In genomic region chr12:93412389-93412788, GRCh38 we compare ENCODE assay signal across 7 cellular contexts. TPM values are rescaled to one million over a fixed set of nuclear protein-coding genes. Genes with fewer than 3 reads are reported as not detected.
DNase-seq lines count a peak whose midpoint lies in the region; ATAC-seq and TF ChIP-seq lines count a peak whose summit lies in the region.
"Not testable (repeated sequence)": the region's sequence is repeated elsewhere in the genome, so short reads cannot be mapped to it uniquely, and the experiment has no call there.

No MANE protein-coding gene starts in this region.

- DNase-seq in HFFc6; activated naive CD4-positive, alpha-beta T cell treated with anti-CD3 and anti-CD28 coated beads, Interleukin-2, amount 10 ng/mL, durations not matched to agents 7 days and 5 days; central memory CD8-positive, alpha-beta T cell (ENCODE audit: low spot score in 2 of 2); nephron progenitor cell: not testable (repeated sequence)
- DNase-seq in kidney tubule cell (ENCODE audit: low spot score): peak; percentile 17

- H3K9me3 Mint-ChIP-seq in HFFc6; activated naive CD4-positive, alpha-beta T cell treated with anti-CD3 and anti-CD28 coated beads, Interleukin-2, amount 10 ng/mL, durations not matched to agents 7 days and 5 days; central memory CD8-positive, alpha-beta T cell; nephron progenitor cell; stimulated activated naive CD8-positive, alpha-beta T cell treated with anti-CD3 and anti-CD28 coated beads, Interleukin-15, Interleukin-2, amounts not matched to agents 100 ng/mL and 50 ng/mL, for 24 hours: not testable (repeated sequence)

- H3K4me1 Mint-ChIP-seq in HFFc6 (ENCODE audit: low read depth) (peaks cover 81% of the 10 kb centered on the region), nephron progenitor cell (peaks cover 20% of the 10 kb centered on the region)
- peaks cover 62% of the 10 kb centered on the region for H3K4me1 Mint-ChIP-seq in activated naive CD4-positive, alpha-beta T cell treated with anti-CD3 and anti-CD28 coated beads, Interleukin-2, amount 10 ng/mL, durations not matched to agents 7 days and 5 days
- peaks cover 55% of the 10 kb centered on the region for H3K4me1 Mint-ChIP-seq in central memory CD8-positive, alpha-beta T cell
- peaks cover 94% of the 10 kb centered on the region for H3K4me1 Mint-ChIP-seq in stimulated activated naive CD8-positive, alpha-beta T cell treated with anti-CD3 and anti-CD28 coated beads, Interleukin-15, Interleukin-2, amounts not matched to agents 100 ng/mL and 50 ng/mL, for 24 hours (ENCODE audit: low read depth)

- H3K27ac ChIP-seq in VCaP: peak overlapping the region; percentile 51

- H3K4me3 Mint-ChIP-seq in HFFc6; activated naive CD4-positive, alpha-beta T cell treated with anti-CD3 and anti-CD28 coated beads, Interleukin-2, amount 10 ng/mL, durations not matched to agents 7 days and 5 days; central memory CD8-positive, alpha-beta T cell; nephron progenitor cell; stimulated activated naive CD8-positive, alpha-beta T cell treated with anti-CD3 and anti-CD28 coated beads, Interleukin-15, Interleukin-2, amounts not matched to agents 100 ng/mL and 50 ng/mL, for 24 hours: not testable (repeated sequence)

- H3K27ac Mint-ChIP-seq in HFFc6: peak overlapping the region; percentile 32
- peak overlapping the region; percentile 67 for H3K27ac Mint-ChIP-seq in activated naive CD4-positive, alpha-beta T cell treated with anti-CD3 and anti-CD28 coated beads, Interleukin-2, amount 10 ng/mL, durations not matched to agents 7 days and 5 days
- peak overlapping the region; percentile 7 for H3K27ac Mint-ChIP-seq in central memory CD8-positive, alpha-beta T cell (ENCODE audit: low read depth)
- H3K27ac Mint-ChIP-seq in nephron progenitor cell: peak overlapping the region; percentile 98
- peak overlapping the region; percentile 66 for H3K27ac Mint-ChIP-seq in stimulated activated naive CD8-positive, alpha-beta T cell treated with anti-CD3 and anti-CD28 coated beads, Interleukin-15, Interleukin-2, amounts not matched to agents 100 ng/mL and 50 ng/mL, for 24 hours

- not testable (repeated sequence) for ATAC-seq in central memory CD8-positive, alpha-beta T cell (replicated peaks; ENCODE audit: extremely low read depth, poor library complexity, severe bottlenecking)

- not testable (repeated sequence) for H3K27me3 Mint-ChIP-seq in HFFc6 (ENCODE audit: insufficient read depth); activated naive CD4-positive, alpha-beta T cell treated with anti-CD3 and anti-CD28 coated beads, Interleukin-2, amount 10 ng/mL, durations not matched to agents 7 days and 5 days; central memory CD8-positive, alpha-beta T cell; nephron progenitor cell (ENCODE audit: low read depth, poor library complexity); stimulated activated naive CD8-positive, alpha-beta T cell treated with anti-CD3 and anti-CD28 coated beads, Interleukin-15, Interleukin-2, amounts not matched to agents 100 ng/mL and 50 ng/mL, for 24 hours

- TF ChIP-seq CTCF in HFFc6 (IDR thresholded peaks at IDR 0.05); VCaP (conservative IDR thresholded peaks at IDR 0.05); nephron progenitor cell (IDR thresholded peaks at IDR 0.05): not testable (repeated sequence)

- CTCF ChIA-PET in activated naive CD4-positive, alpha-beta T cell treated with anti-CD3 and anti-CD28 coated beads, Interleukin-2, amount 10 ng/mL, durations not matched to agents 7 days and 5 days (lab: Charles Lee): not testable (repeated sequence)

- H3K36me3 Mint-ChIP-seq in HFFc6 (ENCODE audit: low read depth) (peaks cover 27% of the 10 kb centered on the region), nephron progenitor cell (ENCODE audit: low read depth) (peaks cover 65% of the 10 kb centered on the region)
- H3K36me3 Mint-ChIP-seq in activated naive CD4-positive, alpha-beta T cell treated with anti-CD3 and anti-CD28 coated beads, Interleukin-2, amount 10 ng/mL, durations not matched to agents 7 days and 5 days: peaks cover 47% of the 10 kb centered on the region
- H3K36me3 Mint-ChIP-seq in central memory CD8-positive, alpha-beta T cell (ENCODE audit: insufficient read depth): peaks cover 35% of the 10 kb centered on the region
- peaks cover 63% of the 10 kb centered on the region for H3K36me3 Mint-ChIP-seq in stimulated activated naive CD8-positive, alpha-beta T cell treated with anti-CD3 and anti-CD28 coated beads, Interleukin-15, Interleukin-2, amounts not matched to agents 100 ng/mL and 50 ng/mL, for 24 hours (ENCODE audit: low read depth)

RNA-seq across cellular contexts. Expression of gene UBE2N, which starts 29.4 kb away (rescaled TPM):
- 100 to 1,000 TPM; 143 to 168 (median 157) TPM for total RNA-seq in HFFc6 (2021; fragmentation: NEBNext Ultra II Directional; extraction: Animal tissue kit (Norgen Biotek cat#: 25700))

RNA-seq across cellular contexts. Expression of gene NUDT4, which starts 34.7 kb away (rescaled TPM):
- total RNA-seq in HFFc6 (2021; fragmentation: NEBNext Ultra II Directional; extraction: Animal tissue kit (Norgen Biotek cat#: 25700)): 10 to 100 TPM; 46.4 to 62.6 (median 51.6) TPM

RNA-seq across cellular contexts. Expression of gene MRPL42, which starts 54.9 kb away (rescaled TPM):
- 10 to 100 TPM; 66.5 to 77.6 (median 73.9) TPM for total RNA-seq in HFFc6 (2021; fragmentation: NEBNext Ultra II Directional; extraction: Animal tissue kit (Norgen Biotek cat#: 25700))

Comparison
In these comparisons a context has a peak if more than half of its experiments do, and no peak if none do; other contexts are left out.
1. H3K27ac Mint-ChIP-seq: peak in every context shown above with its lines; median percentile 98 in nephron progenitor cell; 67 in activated naive CD4-positive, alpha-beta T cell treated with anti-CD3 and anti-CD28 coated beads, Interleukin-2, amount 10 ng/mL, durations not matched to agents 7 days and 5 days; 66 in stimulated activated naive CD8-positive, alpha-beta T cell treated with anti-CD3 and anti-CD28 coated beads, Interleukin-15, Interleukin-2, amounts not matched to agents 100 ng/mL and 50 ng/mL, for 24 hours; 32 in HFFc6; 7 in central memory CD8-positive, alpha-beta T cell.